10 cellular contexts compared by ENCODE assay signal in the genomic region with DNA sequence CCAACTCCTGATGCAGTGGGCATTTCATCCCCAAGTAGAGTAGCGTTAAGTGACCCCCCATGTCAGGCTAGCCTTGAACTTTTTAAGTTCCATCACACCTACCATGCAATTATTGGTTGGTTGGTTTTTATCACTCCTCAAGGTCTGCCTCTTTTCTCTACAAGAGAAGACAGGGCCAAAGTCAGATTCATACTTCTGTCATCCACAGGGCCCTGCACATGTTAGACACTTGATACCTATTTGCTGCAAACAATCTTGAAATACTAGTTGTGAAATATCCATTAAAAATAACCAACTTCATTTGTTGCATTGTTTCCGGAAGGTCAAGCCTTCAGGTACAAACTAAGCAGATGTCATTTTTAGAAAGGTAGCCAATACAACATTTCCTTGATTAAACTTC. TPM values are rescaled to one million over a fixed set of nuclear protein-coding genes. Genes with fewer than 3 reads are reported as not detected.
DNase-seq lines count a peak whose midpoint lies in the region; ATAC-seq and TF ChIP-seq lines count a peak whose summit lies in the region.
"Had no signal": no experiment of that assay in that cellular context is flagged by ENCODE, and none has a peak within 500 bp of the region (broad histone marks: within the 10 kb centered on the region; RNA-seq: fewer than 3 reads in every experiment).

No MANE protein-coding gene starts in this region.

- H4K20me1 ChIP-seq in hepatocyte (ENCODE audit: insufficient read depth, poor library complexity, severe bottlenecking), result no peaks in the 10 kb centered on the region

- CTCF ChIA-PET in WTC11 (lab: Charles Lee), result interaction anchor here (1.8 kb wide), 1 partner anchor 13 kb away, joined by 9 read pairs; no protein-coding TSS in a partner anchor

- peaks cover 30% of the 10 kb centered on the region for H3K79me2 ChIP-seq in hepatocyte

- H3K4me3 Mint-ChIP-seq in activated T-cell treated with anti-CD3 and anti-CD28 coated beads, Interleukin-2, amount 50 U/mL, for 24 hours, result peak overlapping the region; percentile 92
- peak overlapping the region; percentile 83 for H3K4me3 Mint-ChIP-seq in WTC11
- no peak overlapping the region for H3K4me3 Mint-ChIP-seq in CD14-positive monocyte

- POLR2A ChIA-PET in WTC11 (lab: Charles Lee), result no interaction called here

- 92% methylated on average over 2 of the region's 2 CpGs for WGBS in hepatocyte (ENCODE audit: low lambda C conversion rate, missing lambda C conversion rate)
- 95% methylated on average over 2 of the region's 2 CpGs for WGBS in suprapubic skin
- WGBS in upper lobe of left lung, 2 donors, result 96 to 97% methylated on average over 2 of the region's 2 CpGs

- intact Hi-C loops in CD14-positive monocyte (cut with micrococcal nuclease), result loop anchor here in 1 of 2 donors (10.0 kb wide), 1 partner anchor 886 kb away; the partner anchor contains the start of gene TFG

- peaks cover 53% of the 10 kb centered on the region for H3K4me1 Mint-ChIP-seq in activated T-cell treated with anti-CD3 and anti-CD28 coated beads, Interleukin-2, amount 50 U/mL, for 24 hours (ENCODE audit: low read depth)
- H3K4me1 Mint-ChIP-seq in WTC11 (peaks cover 23% of the 10 kb centered on the region), CD14-positive monocyte (peaks cover 18% of the 10 kb centered on the region)

- DNase-seq in activated T-cell treated with anti-CD3 and anti-CD28 coated beads, Interleukin-2, amount 50 U/mL, for 24 hours, result no peak
- DNase-seq in activated T-cell treated with anti-CD3 and anti-CD28 coated beads, Interleukin-2, amount 50 U/mL, for 1 hour, result no peak
- no peak for DNase-seq in WTC11 (ENCODE audit: low spot score)
- DNase-seq in hepatocyte (ENCODE audit: low spot score), result no peak
- DNase-seq in suprapubic skin (ENCODE audit: low spot score in 2 of 2), result no peak
- no peak for DNase-seq in CD14-positive monocyte (ENCODE audit: low spot score)
- no peak for DNase-seq in SW480 (ENCODE audit: low spot score)
- DNase-seq in upper lobe of left lung, result no peak
- DNase-seq: AML-193 had no signal

- H3K4me1 ChIP-seq in hepatocyte (ENCODE audit: insufficient read depth) (peaks cover 9% of the 10 kb centered on the region), suprapubic skin (peaks cover 19% of the 10 kb centered on the region), upper lobe of left lung (peaks cover 8 to 16% (median 13%) of the 10 kb centered on the region in 4 donors)

- TF ChIP-seq CTCF in WTC11 (IDR thresholded peaks at IDR 0.05), result no peak
- TF ChIP-seq CTCF in hepatocyte (IDR thresholded peaks at IDR 0.05; ENCODE audit: poor library complexity), result no peak
- TF ChIP-seq CTCF in suprapubic skin (IDR thresholded peaks at IDR 0.05), result no peak
- TF ChIP-seq CTCF in CD14-positive monocyte (IDR thresholded peaks at IDR 0.05), result no peak
- no peak for TF ChIP-seq CTCF in upper lobe of left lung (IDR thresholded peaks at IDR 0.05)

- H3K36me3 Mint-ChIP-seq in activated T-cell treated with anti-CD3 and anti-CD28 coated beads, Interleukin-2, amount 50 U/mL, for 24 hours (ENCODE audit: low read depth), result peaks cover 52% of the 10 kb centered on the region
- H3K36me3 Mint-ChIP-seq in WTC11 (0 out of 2 replicates have a peak, but pooled peaks cover 3% of the 10 kb centered on the region), CD14-positive monocyte (no peaks in the 10 kb centered on the region)

- peak overlapping the region; percentile 98 for H3K27ac Mint-ChIP-seq in activated T-cell treated with anti-CD3 and anti-CD28 coated beads, Interleukin-2, amount 50 U/mL, for 24 hours
- no peak overlapping the region for H3K27ac Mint-ChIP-seq in WTC11
- no peak overlapping the region for H3K27ac Mint-ChIP-seq in CD14-positive monocyte

- H3K4me2 ChIP-seq in hepatocyte, result peak overlapping the region; percentile 85

- H3K27me3 ChIP-seq in hepatocyte (no peaks in the 10 kb centered on the region), suprapubic skin (no peaks in the 10 kb centered on the region), upper lobe of left lung (no peaks in the 10 kb centered on the region)

- no peak overlapping the region for H2AFZ ChIP-seq in hepatocyte

- no peaks in the 10 kb centered on the region for H3K27me3 Mint-ChIP-seq in activated T-cell treated with anti-CD3 and anti-CD28 coated beads, Interleukin-2, amount 50 U/mL, for 24 hours
- H3K27me3 Mint-ChIP-seq in WTC11 (ENCODE audit: low read depth), result no peaks in the 10 kb centered on the region
- peaks cover 0 to 2% (median 2%) of the 10 kb centered on the region in 3 donors for H3K27me3 Mint-ChIP-seq in CD14-positive monocyte (ENCODE audit: low read depth in 3 of 3)
- H3K27me3 Mint-ChIP-seq: dendritic cell treated with granulocyte-macrophage colony-stimulating factor and Interleukin-4, amounts not matched to agents 40 ng/mL and 50 ng/mL, for 4 days had no signal

- H3K9me3 ChIP-seq in hepatocyte (ENCODE audit: low read depth) (no peaks in the 10 kb centered on the region), suprapubic skin (no peaks in the 10 kb centered on the region), upper lobe of left lung (no peaks in the 10 kb centered on the region)

- TF ChIP-seq POLR2A in suprapubic skin (IDR thresholded peaks at IDR 0.05) (no peak), upper lobe of left lung (IDR thresholded peaks at IDR 0.05) (no peak)

- no peak overlapping the region for H3K4me3 ChIP-seq in hepatocyte
- H3K4me3 ChIP-seq in suprapubic skin, result peak overlapping the region; percentile 75
- no peak overlapping the region for H3K4me3 ChIP-seq in upper lobe of left lung

- H3K9me3 Mint-ChIP-seq in activated T-cell treated with anti-CD3 and anti-CD28 coated beads, Interleukin-2, amount 50 U/mL, for 24 hours, result no peaks in the 10 kb centered on the region
- H3K9me3 Mint-ChIP-seq in WTC11 (no peaks in the 10 kb centered on the region), CD14-positive monocyte (no peaks in the 10 kb centered on the region)
- H3K9me3 Mint-ChIP-seq: dendritic cell treated with granulocyte-macrophage colony-stimulating factor and Interleukin-4, amounts not matched to agents 40 ng/mL and 50 ng/mL, for 4 days had no signal

- H3K9me2 ChIP-seq in hepatocyte (replicated peaks; ENCODE audit: insufficient read depth), result no peaks in the 10 kb centered on the region

- TF ChIP-seq EP300 in suprapubic skin (IDR thresholded peaks at IDR 0.05) (no peak), upper lobe of left lung (IDR thresholded peaks at IDR 0.05) (no peak)

- H3K36me3 ChIP-seq in hepatocyte (replicated peaks; ENCODE audit: insufficient read depth, low read depth) (no peaks in the 10 kb centered on the region), suprapubic skin (no peaks in the 10 kb centered on the region), upper lobe of left lung (no peaks in the 10 kb centered on the region)

- H3K27ac ChIP-seq in hepatocyte (no peak overlapping the region), suprapubic skin (no peak overlapping the region), upper lobe of left lung (no peak overlapping the region)

- ATAC-seq in WTC11 (no peak), upper lobe of left lung (ENCODE audit: low FRiP score in 2 of 2) (no peak)

TF ChIP-seq in WTC11, 78 proteins besides CTCF, POLR2A, EP300 and RAD21 (continues in another document):
- TF ChIP-seq NFATC4 (CRISPR knock-in tag; IDR thresholded peaks at IDR 0.05) (no peak), SMAD3 (CRISPR knock-in tag; IDR thresholded peaks at IDR 0.05; ENCODE audit: borderline replicate concordance) (no peak), E2F1 (CRISPR knock-in tag; IDR thresholded peaks at IDR 0.05) (no peak), ZBTB21 (CRISPR knock-in tag; IDR thresholded peaks at IDR 0.05; ENCODE audit: borderline replicate concordance) (no peak), ZNF121 (CRISPR knock-in tag; IDR thresholded peaks at IDR 0.05) (no peak), ESRRA (CRISPR knock-in tag; IDR thresholded peaks at IDR 0.05; ENCODE audit: borderline replicate concordance) (no peak), RELA (CRISPR knock-in tag; IDR thresholded peaks at IDR 0.05; ENCODE audit: borderline replicate concordance) (no peak)
- TF ChIP-seq, protein P1, sequence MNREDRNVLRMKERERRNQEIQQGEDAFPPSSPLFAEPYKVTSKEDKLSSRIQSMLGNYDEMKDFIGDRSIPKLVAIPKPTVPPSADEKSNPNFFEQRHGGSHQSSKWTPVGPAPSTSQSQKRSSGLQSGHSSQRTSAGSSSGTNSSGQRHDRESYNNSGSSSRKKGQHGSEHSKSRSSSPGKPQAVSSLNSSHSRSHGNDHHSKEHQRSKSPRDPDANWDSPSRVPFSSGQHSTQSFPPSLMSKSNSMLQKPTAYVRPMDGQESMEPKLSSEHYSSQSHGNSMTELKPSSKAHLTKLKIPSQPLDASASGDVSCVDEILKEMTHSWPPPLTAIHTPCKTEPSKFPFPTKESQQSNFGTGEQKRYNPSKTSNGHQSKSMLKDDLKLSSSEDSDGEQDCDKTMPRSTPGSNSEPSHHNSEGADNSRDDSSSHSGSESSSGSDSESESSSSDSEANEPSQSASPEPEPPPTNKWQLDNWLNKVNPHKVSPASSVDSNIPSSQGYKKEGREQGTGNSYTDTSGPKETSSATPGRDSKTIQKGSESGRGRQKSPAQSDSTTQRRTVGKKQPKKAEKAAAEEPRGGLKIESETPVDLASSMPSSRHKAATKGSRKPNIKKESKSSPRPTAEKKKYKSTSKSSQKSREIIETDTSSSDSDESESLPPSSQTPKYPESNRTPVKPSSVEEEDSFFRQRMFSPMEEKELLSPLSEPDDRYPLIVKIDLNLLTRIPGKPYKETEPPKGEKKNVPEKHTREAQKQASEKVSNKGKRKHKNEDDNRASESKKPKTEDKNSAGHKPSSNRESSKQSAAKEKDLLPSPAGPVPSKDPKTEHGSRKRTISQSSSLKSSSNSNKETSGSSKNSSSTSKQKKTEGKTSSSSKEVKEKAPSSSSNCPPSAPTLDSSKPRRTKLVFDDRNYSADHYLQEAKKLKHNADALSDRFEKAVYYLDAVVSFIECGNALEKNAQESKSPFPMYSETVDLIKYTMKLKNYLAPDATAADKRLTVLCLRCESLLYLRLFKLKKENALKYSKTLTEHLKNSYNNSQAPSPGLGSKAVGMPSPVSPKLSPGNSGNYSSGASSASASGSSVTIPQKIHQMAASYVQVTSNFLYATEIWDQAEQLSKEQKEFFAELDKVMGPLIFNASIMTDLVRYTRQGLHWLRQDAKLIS (CRISPR knock-in tag; IDR thresholded peaks at IDR 0.05; ENCODE audit: borderline replicate concordance), result no peak

RNA-seq across cellular contexts. Expression of gene CMSS1, which starts 1.2 kb away (rescaled TPM):
- total RNA-seq in WTC11 (2021), result 57.7 to 70.6 TPM (median 61.7 TPM) in 3 replicates
- total RNA-seq in hepatocyte, result 6.9 and 11.8 TPM in 2 replicates
- polyA plus RNA-seq in hepatocyte, result 17.0 and 19.2 TPM in 2 replicates
- total RNA-seq in suprapubic skin, result 10 to 100 TPM; 13.2 to 17.1 (median 13.5) TPM
- polyA plus RNA-seq in CD14-positive monocyte, result 1 to 10 TPM; 2.2 to 3.6 TPM
- total RNA-seq in upper lobe of left lung, result 10 to 100 TPM in 3 of 6 donors, 1 to 10 TPM in 3; 4.0 to 21.1 (median 12.0) TPM

Comparison
In these comparisons a context has a peak if more than half of its experiments do, and no peak if none do; other contexts are left out.
1. H3K4me3 Mint-ChIP-seq: peak in activated T-cell treated with anti-CD3 and anti-CD28 coated beads, Interleukin-2, amount 50 U/mL, for 24 hours (single experiment) and WTC11 (single experiment); none in CD14-positive monocyte (0 of 2).